31 cellular contexts compared by ENCODE assay signal in the genomic region with DNA sequence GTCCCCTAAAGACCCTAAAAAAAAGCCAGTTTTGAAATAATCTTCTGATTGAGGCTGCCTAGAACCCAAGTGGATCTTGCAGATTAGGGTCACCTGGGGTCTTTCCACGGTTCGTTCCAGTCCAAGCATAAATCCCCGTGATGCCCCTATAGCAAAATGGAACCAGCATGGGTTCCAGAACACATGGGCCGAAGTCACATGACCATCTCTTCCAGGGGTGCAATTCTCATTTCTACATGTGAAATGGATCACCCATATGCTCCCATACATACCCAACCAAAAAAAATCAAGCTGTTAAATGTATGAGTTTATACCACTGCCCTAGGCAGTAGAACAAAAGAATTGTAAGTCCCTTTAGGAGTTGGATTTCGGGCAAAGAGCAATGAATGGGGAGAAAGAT.
"Had no signal": no experiment of that assay in that cellular context is flagged by ENCODE, and none has a peak within 500 bp of the region (broad histone marks: within the 10 kb centered on the region; RNA-seq: fewer than 3 reads in every experiment).

No MANE protein-coding gene starts in this region.

- H3K27ac ChIP-seq: brain microvascular endothelial cell, heart left ventricle, lower lobe of right lung, ovary, prostate gland, thoracic aorta, vagina, WERI-Rb-1 had no signal

- H3K27me3 Mint-ChIP-seq: activated CD4-positive, alpha-beta T cell treated with anti-CD3 and anti-CD28 coated beads, Interleukin-2, amount 10 ng/mL, durations not matched to agents 24 days and 14 days; stimulated activated naive CD8-positive, alpha-beta T cell treated with anti-CD3 and anti-CD28 coated beads, Interleukin-15, Interleukin-2, amounts not matched to agents 100 ng/mL and 50 ng/mL, for 24 hours; type B pancreatic cell had no signal

- H3K4me1 Mint-ChIP-seq: activated CD4-positive, alpha-beta T cell treated with anti-CD3 and anti-CD28 coated beads, Interleukin-2, amount 10 ng/mL, durations not matched to agents 24 days and 14 days; stimulated activated effector memory CD8-positive, alpha-beta T cell treated with anti-CD3 and anti-CD28 coated beads, Interleukin-12 subunit alpha, Interleukin-12 subunit beta, amount 100 ng/mL, for 72 hours had no signal

- DNase-seq: activated CD4-positive, alpha-beta memory T cell treated with anti-CD3 and anti-CD28 coated beads for 36 hours; activated CD4-positive, alpha-beta T cell treated with anti-CD3 and anti-CD28 coated beads, Interleukin-2, amount 10 ng/mL, durations not matched to agents 24 days and 14 days; activated CD4-positive, CD25-positive, alpha-beta regulatory T cell treated with anti-CD3 and anti-CD28 coated beads, Interleukin-2, amount 50 U/mL, for 72 hours; activated CD8-positive, alpha-beta memory T cell treated with anti-CD3 and anti-CD28 coated beads, Interleukin-2, amount 50 U/mL, for 4 hours; activated gamma-delta T cell; activated naive CD4-positive, alpha-beta T cell treated with anti-CD3 and anti-CD28 coated beads, Interleukin-2, amount 50 U/mL, for 16 hours; activated T-cell treated with anti-CD3 and anti-CD28 coated beads, Interleukin-2, amount 50 U/mL, for 1 hour; amniotic stem cell; brain microvascular endothelial cell; cortex of kidney; foreskin fibroblast; heart left ventricle; hypothalamus; kidney glomerular epithelial cell; lower lobe of right lung; nephron progenitor cell; ovary; retina; small intestine; stimulated activated CD4-positive, alpha-beta T cell treated with anti-CD3 and anti-CD28 coated beads, Interleukin-4, amount 100 ng/mL, for 24 hours; WERI-Rb-1 had no signal

- H3K36me3 ChIP-seq: brain microvascular endothelial cell, heart left ventricle, lower lobe of right lung, ovary, prostate gland, thoracic aorta, vagina, WERI-Rb-1 had no signal

- H3K27me3 ChIP-seq: brain microvascular endothelial cell, heart left ventricle, ovary, vagina had no signal

- H3K4me1 ChIP-seq: lower lobe of right lung, prostate gland, vagina had no signal

- H3K27ac Mint-ChIP-seq: activated CD4-positive, alpha-beta memory T cell treated with anti-CD3 and anti-CD28 coated beads for 36 hours; activated CD4-positive, alpha-beta T cell treated with anti-CD3 and anti-CD28 coated beads, Interleukin-2, amount 10 ng/mL, durations not matched to agents 24 days and 14 days; activated T-helper 1 cell treated with anti-CD3 and anti-CD28 coated beads, Interleukin-12 subunit alpha, Interleukin-12 subunit beta, Interleukin-2, Interleukin-4 antibody, amounts not matched to agents 30 ng/mL and 10 ng/mL and 1 ng/mL, durations not matched to agents 14 hours and 24 hours and 36 hours; stimulated activated effector memory CD8-positive, alpha-beta T cell treated with anti-CD3 and anti-CD28 coated beads, Interleukin-12 subunit alpha, Interleukin-12 subunit beta, amount 100 ng/mL, for 72 hours; stimulated activated naive CD8-positive, alpha-beta T cell treated with anti-CD3 and anti-CD28 coated beads, Interleukin-15, Interleukin-2, amounts not matched to agents 100 ng/mL and 50 ng/mL, for 24 hours; type B pancreatic cell had no signal

- H3K9me3 ChIP-seq: lower lobe of right lung, ovary, prostate gland, thoracic aorta, vagina had no signal

- H3K9me3 Mint-ChIP-seq: activated CD4-positive, alpha-beta memory T cell treated with anti-CD3 and anti-CD28 coated beads for 36 hours; activated CD4-positive, alpha-beta T cell treated with anti-CD3 and anti-CD28 coated beads, Interleukin-2, amount 10 ng/mL, durations not matched to agents 24 days and 14 days; activated T-helper 1 cell treated with anti-CD3 and anti-CD28 coated beads, Interleukin-12 subunit alpha, Interleukin-12 subunit beta, Interleukin-2, Interleukin-4 antibody, amounts not matched to agents 30 ng/mL and 10 ng/mL and 1 ng/mL, durations not matched to agents 14 hours and 24 hours and 36 hours; stimulated activated effector memory CD8-positive, alpha-beta T cell treated with anti-CD3 and anti-CD28 coated beads, Interleukin-12 subunit alpha, Interleukin-12 subunit beta, amount 100 ng/mL, for 72 hours; stimulated activated naive CD8-positive, alpha-beta T cell treated with anti-CD3 and anti-CD28 coated beads, Interleukin-15, Interleukin-2, amounts not matched to agents 100 ng/mL and 50 ng/mL, for 24 hours; type B pancreatic cell had no signal

- H3K4me3 ChIP-seq: heart left ventricle, lower lobe of right lung, ovary, prostate gland, thoracic aorta, vagina had no signal

- ATAC-seq: esophagus mucosa; heart left ventricle; left lobe of liver; lower lobe of right lung; sciatic nerve; stimulated activated effector memory CD8-positive, alpha-beta T cell treated with anti-CD3 and anti-CD28 coated beads, Interleukin-12 subunit alpha, Interleukin-12 subunit beta, amount 100 ng/mL, for 72 hours had no signal

- H3K36me3 Mint-ChIP-seq: activated CD4-positive, alpha-beta memory T cell treated with anti-CD3 and anti-CD28 coated beads for 36 hours; stimulated activated effector memory CD8-positive, alpha-beta T cell treated with anti-CD3 and anti-CD28 coated beads, Interleukin-12 subunit alpha, Interleukin-12 subunit beta, amount 100 ng/mL, for 72 hours; type B pancreatic cell had no signal

- H3K4me3 Mint-ChIP-seq: activated CD4-positive, alpha-beta memory T cell treated with anti-CD3 and anti-CD28 coated beads for 36 hours; activated CD4-positive, alpha-beta T cell treated with anti-CD3 and anti-CD28 coated beads, Interleukin-2, amount 10 ng/mL, durations not matched to agents 24 days and 14 days; activated T-helper 1 cell treated with anti-CD3 and anti-CD28 coated beads, Interleukin-12 subunit alpha, Interleukin-12 subunit beta, Interleukin-2, Interleukin-4 antibody, amounts not matched to agents 30 ng/mL and 10 ng/mL and 1 ng/mL, durations not matched to agents 14 hours and 24 hours and 36 hours; nephron progenitor cell; stimulated activated effector memory CD8-positive, alpha-beta T cell treated with anti-CD3 and anti-CD28 coated beads, Interleukin-12 subunit alpha, Interleukin-12 subunit beta, amount 100 ng/mL, for 72 hours; stimulated activated naive CD8-positive, alpha-beta T cell treated with anti-CD3 and anti-CD28 coated beads, Interleukin-15, Interleukin-2, amounts not matched to agents 100 ng/mL and 50 ng/mL, for 24 hours; type B pancreatic cell had no signal
